Comparison of ENCODE assay signal across 21 cellular contexts in genomic region chr12:60684988-60685655, GRCh38.
A peak's percentile ranks its signal among the peaks of the same experiment; 100 is the strongest.
DNase-seq lines count a peak whose midpoint lies in the region; ATAC-seq and TF ChIP-seq lines count a peak whose summit lies in the region.
"Had no signal": no experiment of that assay in that cellular context is flagged by ENCODE, and none has a peak within 500 bp of the region (broad histone marks: within the 10 kb centered on the region; RNA-seq: fewer than 3 reads in every experiment).

No MANE protein-coding gene starts in this region.

- intact Hi-C loops in left ventricle myocardium inferior (cut with micrococcal nuclease) (no loop called here), OCI-LY7 (cut with micrococcal nuclease; ENCODE audit: unreplicated experiment) (loop anchor here (5.0 kb wide), 1 partner anchor 852 kb away; no protein-coding TSS in a partner anchor), upper lobe of right lung (cut with DNase I) (no loop called here), esophagus muscularis mucosa (cut with DNase I) (no loop called here)

- no peaks in the 10 kb centered on the region for H3K79me2 ChIP-seq in OCI-LY7 (ENCODE audit: insufficient read depth, low read depth, low read length)

- POLR2A ChIA-PET in OCI-LY7 (lab: Charles Lee): interaction anchor here (0.5 to 0.6 kb wide), 2 partner anchors 19 to 266 kb away, joined by 3 to 5 read pairs; no protein-coding TSS in a partner anchor

- H2AFZ ChIP-seq in OCI-LY7 (ENCODE audit: low read length): no peak overlapping the region

- H3K4me3 ChIP-seq in left ventricle myocardium inferior (no peak overlapping the region), right atrium auricular region (no peak overlapping the region), OCI-LY7 (ENCODE audit: low read depth, low read length, poor library complexity, severe bottlenecking) (no peak overlapping the region), upper lobe of right lung (no peak overlapping the region), esophagus muscularis mucosa (no peak overlapping the region)
- H3K4me3 ChIP-seq: coronary artery, lung, ovary had no signal

- CTCF ChIA-PET in OCI-LY7 (lab: Charles Lee; ENCODE audit: unreplicated experiment): no interaction called here

- ATAC-seq in upper lobe of right lung: no peak
- ATAC-seq: activated CD8-positive, alpha-beta T cell treated with anti-CD3 and anti-CD28 coated beads for 36 hours; activated T-cell treated with anti-CD3 and anti-CD28 coated beads, Interleukin-2, amount 50 U/mL, for 4 hours; CD8-positive, alpha-beta T cell; HCT116; naive thymus-derived CD4-positive, alpha-beta T cell had no signal

- TF ChIP-seq POLR2A in esophagus muscularis mucosa (IDR thresholded peaks at IDR 0.05; ENCODE audit: low read depth): no peak

- H3K4me2 ChIP-seq in OCI-LY7 (ENCODE audit: low read length): no peak overlapping the region

- H3K4me1 ChIP-seq in left ventricle myocardium inferior (no peaks in the 10 kb centered on the region), right atrium auricular region (no peaks in the 10 kb centered on the region), OCI-LY7 (ENCODE audit: insufficient read depth, low read length, poor library complexity, severe bottlenecking) (no peaks in the 10 kb centered on the region), upper lobe of right lung (no peaks in the 10 kb centered on the region), esophagus muscularis mucosa (no peaks in the 10 kb centered on the region)

- no peaks in the 10 kb centered on the region for H3K36me3 ChIP-seq in left ventricle myocardium inferior
- H3K36me3 ChIP-seq in right atrium auricular region: no peaks in the 10 kb centered on the region
- no peaks in the 10 kb centered on the region for H3K36me3 ChIP-seq in OCI-LY7 (ENCODE audit: insufficient read depth, low read length)
- no peaks in the 10 kb centered on the region for H3K36me3 ChIP-seq in upper lobe of right lung
- H3K36me3 ChIP-seq in esophagus muscularis mucosa: no peaks in the 10 kb centered on the region
- H3K36me3 ChIP-seq: ovary, WERI-Rb-1 had no signal

- H4K20me1 ChIP-seq in OCI-LY7 (ENCODE audit: insufficient read depth, low read length): no peaks in the 10 kb centered on the region

- no peak for TF ChIP-seq EP300 in esophagus muscularis mucosa (IDR thresholded peaks at IDR 0.05)

- TF ChIP-seq CTCF in left ventricle myocardium inferior (IDR thresholded peaks at IDR 0.05; ENCODE audit: borderline replicate concordance) (peak; percentile 14), right atrium auricular region (IDR thresholded peaks at IDR 0.05) (no peak), OCI-LY7 (conservative IDR thresholded peaks at IDR 0.05; ENCODE audit: low read length) (peak; percentile 64), upper lobe of right lung (IDR thresholded peaks at IDR 0.05) (peak; percentile 21), esophagus muscularis mucosa (IDR thresholded peaks at IDR 0.05) (no peak)

- WGBS in esophagus muscularis mucosa: 88% methylated on average over 12 of the region's 12 CpGs

- H3K27ac ChIP-seq in left ventricle myocardium inferior (replicated peaks) (no peak overlapping the region), right atrium auricular region (no peak overlapping the region), OCI-LY7 (ENCODE audit: low read depth, low read length, poor library complexity, severe bottlenecking) (no peak overlapping the region), upper lobe of right lung (no peak overlapping the region), esophagus muscularis mucosa (replicated peaks in 1 of 4) (no peak overlapping the region)
- H3K27ac ChIP-seq: coronary artery, ovary, WERI-Rb-1 had no signal

- H3K9me3 ChIP-seq in left ventricle myocardium inferior (replicated peaks): peaks cover 10% of the 10 kb centered on the region
- H3K9me3 ChIP-seq in right atrium auricular region: no peaks in the 10 kb centered on the region
- no peaks in the 10 kb centered on the region for H3K9me3 ChIP-seq in OCI-LY7 (ENCODE audit: low read length)
- H3K9me3 ChIP-seq in upper lobe of right lung: no peaks in the 10 kb centered on the region
- H3K9me3 ChIP-seq in esophagus muscularis mucosa: no peaks in the 10 kb centered on the region

- no peaks in the 10 kb centered on the region for H3K9me2 ChIP-seq in OCI-LY7 (ENCODE audit: insufficient read depth, low read length)

- H3K27me3 ChIP-seq in left ventricle myocardium inferior (ENCODE audit: low read depth): no peaks in the 10 kb centered on the region
- H3K27me3 ChIP-seq in right atrium auricular region: no peaks in the 10 kb centered on the region
- H3K27me3 ChIP-seq in upper lobe of right lung: no peaks in the 10 kb centered on the region
- no peaks in the 10 kb centered on the region for H3K27me3 ChIP-seq in esophagus muscularis mucosa
- H3K27me3 ChIP-seq: ovary had no signal

- no TSS peak for BruUV-seq in OCI-LY7 (replicated peaks; lab: Mats Ljungman, UMichigan)

- DNase-seq in left ventricle myocardium inferior: no peak
- no peak for DNase-seq in right atrium auricular region (ENCODE audit: low spot score)
- DNase-seq in OCI-LY7 (ENCODE audit: low spot score): peak; percentile 3
- DNase-seq in fibroblast of the conjunctiva (ENCODE audit: low read depth): peak; percentile 1
- no peak for DNase-seq in upper lobe of right lung
- no peak for DNase-seq in esophagus muscularis mucosa (ENCODE audit: extremely low spot score)
- DNase-seq in activated CD4-positive, CD25-positive, alpha-beta regulatory T cell (lab: John Stamatoyannopoulos, UW): no peak
- no peak for DNase-seq in germinal center (ENCODE audit: low spot score)
- DNase-seq: activated CD8-positive, alpha-beta T cell treated with anti-CD3 and anti-CD28 coated beads for 36 hours; activated T-cell treated with anti-CD3 and anti-CD28 coated beads, Interleukin-2, amount 50 U/mL, for 4 hours; CD8-positive, alpha-beta T cell; KG1; naive thymus-derived CD4-positive, alpha-beta T cell; NCI-H1436; NCI-H82; ovary; stimulated activated CD4-positive, alpha-beta T cell treated with anti-CD3 and anti-CD28 coated beads, Interleukin-4, amount 100 ng/mL, for 1 hour; WERI-Rb-1 had no signal

Comparison
In these comparisons a context has a peak if more than half of its experiments do, and no peak if none do; other contexts are left out.
1. CTCF ChIP-seq: peak in left ventricle myocardium inferior (single experiment), OCI-LY7 (single experiment) and upper lobe of right lung (single experiment); none in right atrium auricular region (0 of 2) and esophagus muscularis mucosa (0 of 3).
2. DNase-seq: peak in OCI-LY7 (single experiment) and fibroblast of the conjunctiva (single experiment); none in left ventricle myocardium inferior (single experiment), right atrium auricular region (single experiment), upper lobe of right lung (single experiment), esophagus muscularis mucosa (single experiment), activated CD4-positive, CD25-positive, alpha-beta regulatory T cell (0 of 4) and germinal center (single experiment).